In the genomic region with DNA sequence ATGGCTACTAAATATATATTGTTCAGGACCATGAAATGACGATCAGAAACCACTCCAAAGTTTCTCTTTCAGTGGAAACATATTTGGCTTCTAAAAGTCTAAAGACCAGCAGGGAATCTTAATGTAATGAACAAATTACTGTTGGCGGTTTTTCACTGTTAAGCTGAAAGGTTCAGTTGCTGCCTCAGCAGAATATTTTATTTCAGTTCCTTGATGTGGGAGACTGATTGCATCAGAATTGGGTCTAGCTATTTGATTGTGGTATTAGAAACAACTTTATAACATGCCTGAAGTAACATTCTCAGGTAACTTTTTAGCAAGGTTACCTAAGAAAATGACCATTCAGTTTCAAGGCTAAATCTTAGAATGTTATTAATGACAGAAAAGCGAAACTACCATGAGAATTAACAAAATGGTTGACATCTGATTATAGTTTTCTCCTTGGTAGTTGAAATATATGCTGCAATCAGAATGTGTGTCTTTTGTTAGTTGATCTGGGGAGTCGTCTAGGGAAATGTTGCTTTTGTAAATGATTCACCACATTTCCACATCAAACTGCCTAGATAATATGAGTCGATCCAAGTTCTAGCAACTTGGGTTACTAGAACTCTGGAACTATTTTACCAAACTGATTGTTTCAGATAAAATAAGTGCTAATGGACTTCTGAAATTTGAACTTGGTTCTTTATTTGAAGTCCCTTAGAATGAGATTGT, we compare ENCODE assay signal across 1 cellular context.
TF ChIP-seq lines count a peak whose summit lies in the region.

No MANE protein-coding gene starts in this region.

TF ChIP-seq in H1, 55 proteins besides CTCF, POLR2A, EP300 and RAD21:
- TF ChIP-seq CHD1 (IDR thresholded peaks at IDR 0.05; ENCODE audit: low read depth, low read length) (no peak), POLR2AphosphoS5 (IDR thresholded peaks at IDR 0.05; ENCODE audit: low read depth, low read length) (no peak), TAF7 (optimal IDR thresholded peaks at IDR 0.05; ENCODE audit: borderline replicate concordance, low read depth, low read length) (no peak), BCL11A (IDR thresholded peaks at IDR 0.05; ENCODE audit: low read depth in 2 of 2, low read length in 2 of 2) (no peak), SIX5 (IDR thresholded peaks at IDR 0.05; ENCODE audit: low read depth, low read length) (no peak), SP1 (IDR thresholded peaks at IDR 0.05; ENCODE audit: low read depth, low read length) (no peak), KDM1A (IDR thresholded peaks at IDR 0.05; ENCODE audit: borderline replicate concordance, low read length) (no peak), GTF2F1 (IDR thresholded peaks at IDR 0.05; ENCODE audit: borderline replicate concordance, low read depth, low read length) (no peak), TBP (IDR thresholded peaks at IDR 0.05; ENCODE audit: low read depth, low read length) (no peak), BACH1 (IDR thresholded peaks at IDR 0.05; ENCODE audit: low read length) (no peak), GABPA (IDR thresholded peaks at IDR 0.05; ENCODE audit: borderline replicate concordance, insufficient read depth, low read length) (no peak)
- TF ChIP-seq, protein P1, sequence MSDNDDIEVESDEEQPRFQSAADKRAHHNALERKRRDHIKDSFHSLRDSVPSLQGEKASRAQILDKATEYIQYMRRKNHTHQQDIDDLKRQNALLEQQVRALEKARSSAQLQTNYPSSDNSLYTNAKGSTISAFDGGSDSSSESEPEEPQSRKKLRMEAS (IDR thresholded peaks at IDR 0.05), result no peak
- TF ChIP-seq, protein P2, sequence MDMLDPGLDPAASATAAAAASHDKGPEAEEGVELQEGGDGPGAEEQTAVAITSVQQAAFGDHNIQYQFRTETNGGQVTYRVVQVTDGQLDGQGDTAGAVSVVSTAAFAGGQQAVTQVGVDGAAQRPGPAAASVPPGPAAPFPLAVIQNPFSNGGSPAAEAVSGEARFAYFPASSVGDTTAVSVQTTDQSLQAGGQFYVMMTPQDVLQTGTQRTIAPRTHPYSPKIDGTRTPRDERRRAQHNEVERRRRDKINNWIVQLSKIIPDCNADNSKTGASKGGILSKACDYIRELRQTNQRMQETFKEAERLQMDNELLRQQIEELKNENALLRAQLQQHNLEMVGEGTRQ (IDR thresholded peaks at IDR 0.05; ENCODE audit: low read length), result no peak
